ENCODE assay signal across 1 cellular context in genomic region chr22:37186228-37186996, GRCh38.
TF ChIP-seq lines count a peak whose summit lies in the region.

No MANE protein-coding gene starts in this region.

TF ChIP-seq in HCT116, 20 proteins besides CTCF, POLR2A, EP300 and RAD21 (continued from another document):
- no peak for TF ChIP-seq ATF3 (IDR thresholded peaks at IDR 0.05)
- TF ChIP-seq ELF1 (IDR thresholded peaks at IDR 0.05; ENCODE audit: borderline replicate concordance, low read depth) = no peak
- no peak for TF ChIP-seq ZBTB33 (IDR thresholded peaks at IDR 0.05; ENCODE audit: extremely low read depth, insufficient replicate concordance, low read length)
- TF ChIP-seq SRF (IDR thresholded peaks at IDR 0.05; ENCODE audit: low read depth) = no peak
- no peak for TF ChIP-seq TCF7L2 (IDR thresholded peaks at IDR 0.05; ENCODE audit: borderline replicate concordance, extremely low read depth, insufficient read depth, insufficient read length)
- TF ChIP-seq EZH2 (IDR thresholded peaks at IDR 0.05) = no peak
- TF ChIP-seq JUND (IDR thresholded peaks at IDR 0.05) = no peak
- TF ChIP-seq YY1 (IDR thresholded peaks at IDR 0.05; ENCODE audit: extremely low read depth, insufficient replicate concordance, low read depth, low read length) = no peak
- TF ChIP-seq FOSL1 (IDR thresholded peaks at IDR 0.05; ENCODE audit: low read depth) = no peak
- TF ChIP-seq CEBPB (IDR thresholded peaks at IDR 0.05; ENCODE audit: low read depth) = no peak
- no peak for TF ChIP-seq ZFX (IDR thresholded peaks at IDR 0.05)
